In genomic region chr16:20874088-20874581, GRCh38 we compare ENCODE assay signal across 11 cellular contexts. TPM values are rescaled to one million over a fixed set of nuclear protein-coding genes. Genes with fewer than 3 reads are reported as not detected.
DNase-seq lines count a peak whose midpoint lies in the region; ATAC-seq and TF ChIP-seq lines count a peak whose summit lies in the region.
"Had no signal": no experiment of that assay in that cellular context is flagged by ENCODE, and none has a peak within 500 bp of the region (broad histone marks: within the 10 kb centered on the region; RNA-seq: fewer than 3 reads in every experiment).

No MANE protein-coding gene starts in this region.

- ATAC-seq in CD8-positive, alpha-beta T cell, result no peak
- ATAC-seq in GM21825 (IDR thresholded peaks at IDR 0.05; ENCODE audit: unreplicated experiment) (peak; percentile 1), memory B cell (ENCODE audit: low read depth) (no peak), HG02759 (IDR thresholded peaks at IDR 0.05; ENCODE audit: unreplicated experiment) (no peak)

- no peak for DNase-seq in CD8-positive, alpha-beta T cell
- DNase-seq in activated CD4-positive, alpha-beta memory T cell treated with anti-CD3 and anti-CD28 coated beads, Interleukin-2, amount 10 ng/mL, durations not matched to agents 7 days and 5 days, result no peak
- no peak for DNase-seq in memory B cell (ENCODE audit: low spot score in 2 of 2)
- no peak for DNase-seq in activated gamma-delta T cell (lab: John Stamatoyannopoulos, UW)
- no peak for DNase-seq in left ventricle myocardium inferior
- DNase-seq in inferior parietal cortex (ENCODE audit: extremely low spot score), result no peak
- DNase-seq: colonic mucosa had no signal

- peaks cover 4% of the 10 kb centered on the region for H3K36me3 Mint-ChIP-seq in CD8-positive, alpha-beta T cell
- peaks cover 42% of the 10 kb centered on the region for H3K36me3 Mint-ChIP-seq in activated CD4-positive, alpha-beta memory T cell treated with anti-CD3 and anti-CD28 coated beads, Interleukin-2, amount 10 ng/mL, durations not matched to agents 7 days and 5 days (ENCODE audit: low read depth)
- no peaks in the 10 kb centered on the region for H3K36me3 Mint-ChIP-seq in memory B cell

- H3K36me3 ChIP-seq in CD8-positive, alpha-beta T cell (ENCODE audit: insufficient read depth, low read length), result no peaks in the 10 kb centered on the region
- H3K36me3 ChIP-seq in left ventricle myocardium inferior, result no peaks in the 10 kb centered on the region
- H3K36me3 ChIP-seq: colonic mucosa had no signal

- peak overlapping the region; percentile 75 for H3K4me3 Mint-ChIP-seq in CD8-positive, alpha-beta T cell
- H3K4me3 Mint-ChIP-seq in activated CD4-positive, alpha-beta memory T cell treated with anti-CD3 and anti-CD28 coated beads, Interleukin-2, amount 10 ng/mL, durations not matched to agents 7 days and 5 days, result peak overlapping the region; percentile 54
- peak overlapping the region; percentile 76 for H3K4me3 Mint-ChIP-seq in memory B cell

- H3K9me3 Mint-ChIP-seq in CD8-positive, alpha-beta T cell, result no peaks in the 10 kb centered on the region
- H3K9me3 Mint-ChIP-seq in activated CD4-positive, alpha-beta memory T cell treated with anti-CD3 and anti-CD28 coated beads, Interleukin-2, amount 10 ng/mL, durations not matched to agents 7 days and 5 days, result no peaks in the 10 kb centered on the region
- H3K9me3 Mint-ChIP-seq in memory B cell, result no peaks in the 10 kb centered on the region

- peak overlapping the region; percentile 44 for H3K27ac ChIP-seq in CD8-positive, alpha-beta T cell (ENCODE audit: low read depth, low read length)
- H3K27ac ChIP-seq in left ventricle myocardium inferior (replicated peaks), result no peak overlapping the region
- H3K27ac ChIP-seq: colonic mucosa, GM23248 had no signal

- H3K4me1 ChIP-seq in CD8-positive, alpha-beta T cell (ENCODE audit: insufficient read depth, low read length), result peaks cover 22% of the 10 kb centered on the region
- peaks cover 93% of the 10 kb centered on the region for H3K4me1 ChIP-seq in left ventricle myocardium inferior

- no peaks in the 10 kb centered on the region for H3K27me3 ChIP-seq in CD8-positive, alpha-beta T cell (ENCODE audit: insufficient read depth, low read length)
- no peaks in the 10 kb centered on the region for H3K27me3 ChIP-seq in left ventricle myocardium inferior (ENCODE audit: low read depth)
- H3K27me3 ChIP-seq: colonic mucosa had no signal

- CTCF ChIA-PET in CD8-positive, alpha-beta T cell (lab: Charles Lee), result interaction anchor here (0.6 to 3.7 kb wide), 11 partner anchors 8 to 134 kb away, joined by 3 to 42 read pairs (median 4); partner anchors contain the start of genes ERI2 and REXO5
- CTCF ChIA-PET in activated CD4-positive, alpha-beta memory T cell treated with anti-CD3 and anti-CD28 coated beads, Interleukin-2, amount 10 ng/mL, durations not matched to agents 7 days and 5 days (lab: Charles Lee), result interaction anchor here (0.8 to 3.3 kb wide), 21 partner anchors 9 to 1319 kb away, joined by 3 to 32 read pairs (median 5); partner anchors contain the start of genes DCUN1D3, LYRM1, THUMPD1 and VPS35L

- H3K27ac Mint-ChIP-seq in CD8-positive, alpha-beta T cell, result peak overlapping the region; percentile 88
- H3K27ac Mint-ChIP-seq in activated CD4-positive, alpha-beta memory T cell treated with anti-CD3 and anti-CD28 coated beads, Interleukin-2, amount 10 ng/mL, durations not matched to agents 7 days and 5 days, result peak overlapping the region; percentile 93
- peak overlapping the region; percentile 83 for H3K27ac Mint-ChIP-seq in memory B cell

- intact Hi-C loops in CD8-positive, alpha-beta T cell (cut with DNase I, micrococcal nuclease), result loop anchor here in 1 of 2 experiments (2.0 to 10.0 kb wide), 2 partner anchors 23 to 129 kb away; partner anchors contain the start of gene THUMPD1
- intact Hi-C loops in left ventricle myocardium inferior (cut with micrococcal nuclease), result no loop called here

- no peak overlapping the region for H3K4me3 ChIP-seq in CD8-positive, alpha-beta T cell (ENCODE audit: low read depth, low read length)
- no peak overlapping the region for H3K4me3 ChIP-seq in left ventricle myocardium inferior
- H3K4me3 ChIP-seq: colonic mucosa, GM23248, lung had no signal

- H3K9me3 ChIP-seq in CD8-positive, alpha-beta T cell (ENCODE audit: low read length), result no peaks in the 10 kb centered on the region
- no peaks in the 10 kb centered on the region for H3K9me3 ChIP-seq in left ventricle myocardium inferior (replicated peaks)
- H3K9me3 ChIP-seq: colonic mucosa had no signal

- H3K27me3 Mint-ChIP-seq in CD8-positive, alpha-beta T cell (ENCODE audit: low read depth), result no peaks in the 10 kb centered on the region
- no peaks in the 10 kb centered on the region for H3K27me3 Mint-ChIP-seq in activated CD4-positive, alpha-beta memory T cell treated with anti-CD3 and anti-CD28 coated beads, Interleukin-2, amount 10 ng/mL, durations not matched to agents 7 days and 5 days
- no peaks in the 10 kb centered on the region for H3K27me3 Mint-ChIP-seq in memory B cell

- H3K4me1 Mint-ChIP-seq in CD8-positive, alpha-beta T cell (ENCODE audit: low read depth), result peaks cover 36% of the 10 kb centered on the region
- H3K4me1 Mint-ChIP-seq in activated CD4-positive, alpha-beta memory T cell treated with anti-CD3 and anti-CD28 coated beads, Interleukin-2, amount 10 ng/mL, durations not matched to agents 7 days and 5 days, result peaks cover 76% of the 10 kb centered on the region
- H3K4me1 Mint-ChIP-seq in memory B cell, result peaks cover 29% of the 10 kb centered on the region

- POLR2A ChIA-PET in CD8-positive, alpha-beta T cell (lab: Charles Lee), result interaction anchor here (0.6 to 1.6 kb wide), 5 partner anchors 8 to 282 kb away, joined by 3 to 11 read pairs (median 3); partner anchors contain the start of genes DCUN1D3 and LYRM1
- POLR2A ChIA-PET in activated CD4-positive, alpha-beta memory T cell treated with anti-CD3 and anti-CD28 coated beads, Interleukin-2, amount 10 ng/mL, durations not matched to agents 7 days and 5 days (lab: Charles Lee), result interaction anchor here (0.8 to 7.0 kb wide), 17 partner anchors 8 to 69 kb away, joined by 3 to 113 read pairs (median 5); partner anchors contain the start of genes DCUN1D3, ERI2, LYRM1 and REXO5

- TF ChIP-seq CTCF in CD8-positive, alpha-beta T cell (IDR thresholded peaks at IDR 0.05), result no peak
- TF ChIP-seq CTCF in left ventricle myocardium inferior (IDR thresholded peaks at IDR 0.05; ENCODE audit: borderline replicate concordance), result no peak

RNA-seq across cellular contexts. Expression of gene DCUN1D3, which starts 26.0 kb away (rescaled TPM):
- 1 to 10 TPM; 2.3 to 2.6 TPM for total RNA-seq in CD8-positive, alpha-beta T cell
- total RNA-seq in activated CD4-positive, alpha-beta memory T cell treated with anti-CD3 and anti-CD28 coated beads, Interleukin-2, amount 10 ng/mL, durations not matched to agents 7 days and 5 days, result 10 to 100 TPM; 20.7 to 21.6 TPM
- 9.8 TPM for total RNA-seq in left ventricle myocardium inferior

RNA-seq across cellular contexts. Expression of gene LYRM1, which starts 26.4 kb away (rescaled TPM):
- total RNA-seq in CD8-positive, alpha-beta T cell, result 10 to 100 TPM; 12.4 to 12.7 TPM
- total RNA-seq in activated CD4-positive, alpha-beta memory T cell treated with anti-CD3 and anti-CD28 coated beads, Interleukin-2, amount 10 ng/mL, durations not matched to agents 7 days and 5 days, result 10 to 100 TPM; 45.2 to 47.0 TPM
- 45.4 TPM for total RNA-seq in left ventricle myocardium inferior
